ENCODE assay signal across 12 cellular contexts in the genomic region with DNA sequence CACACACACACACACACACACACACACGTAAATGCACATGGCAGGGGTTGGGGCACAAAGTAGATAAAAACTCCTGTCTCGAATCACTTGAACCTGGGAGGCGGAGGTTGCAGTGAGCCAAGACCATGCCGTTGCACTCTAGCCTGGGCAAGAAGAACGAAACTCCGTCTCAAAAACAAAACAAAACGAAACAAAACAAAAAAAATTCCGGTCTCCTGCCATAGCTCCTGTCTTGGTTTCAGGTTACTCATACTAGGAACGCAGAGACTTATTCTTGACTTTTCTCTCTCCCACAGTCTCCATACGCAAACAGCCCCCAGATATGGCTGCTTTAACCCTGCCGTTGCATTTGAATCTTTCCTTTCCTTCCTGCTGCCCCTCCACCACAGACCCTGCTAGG.
A peak's percentile ranks its signal among the peaks of the same experiment; 100 is the strongest.
DNase-seq lines count a peak whose midpoint lies in the region; ATAC-seq and TF ChIP-seq lines count a peak whose summit lies in the region.
"Had no signal": no experiment of that assay in that cellular context is flagged by ENCODE, and none has a peak within 500 bp of the region (broad histone marks: within the 10 kb centered on the region; RNA-seq: fewer than 3 reads in every experiment).

No MANE protein-coding gene starts in this region.

- peak; percentile 39 for DNase-seq in stimulated activated naive CD4-positive, alpha-beta T cell treated with Interleukin-2 at 50 U/mL for 16 hours (lab: John Stamatoyannopoulos, UW)
- no peak for DNase-seq in stimulated activated naive CD4-positive, alpha-beta T cell (lab: John Stamatoyannopoulos, UW)
- peak; percentile 27 for DNase-seq in central memory CD4-positive, alpha-beta T cell
- no peak for DNase-seq in SIG-M5 (lab: John Stamatoyannopoulos, UW)
- no peak for DNase-seq in stimulated activated CD8-positive, alpha-beta memory T cell treated with anti-CD3 and anti-CD28 coated beads, Interleukin-4, amount 100 ng/mL, for 48 hours
- DNase-seq in tibial artery = no peak
- DNase-seq: BE2C, left ventricle myocardium superior, NCI-H2029 treated with DMSO at 0.1 percent for 48 hours had no signal

- no peaks in the 10 kb centered on the region for H3K27me3 ChIP-seq in tibial artery
- H3K27me3 ChIP-seq: neutrophil had no signal

- H3K4me3 ChIP-seq in tibial artery = no peak overlapping the region

- peak; percentile 61 for ATAC-seq in HG03565 (IDR thresholded peaks at IDR 0.05; ENCODE audit: unreplicated experiment)
- ATAC-seq in GM18519 (IDR thresholded peaks at IDR 0.05; ENCODE audit: low FRiP score, unreplicated experiment) = no peak
- ATAC-seq: left ventricle myocardium superior had no signal

- intact Hi-C loops in tibial artery (cut with DNase I; ENCODE audit: low total_unique reads) = no loop called here

- H3K27ac ChIP-seq in tibial artery = no peak overlapping the region
- H3K27ac ChIP-seq: neutrophil had no signal

- TF ChIP-seq CTCF in tibial artery (IDR thresholded peaks at IDR 0.05) = no peak

- no peaks in the 10 kb centered on the region for H3K9me3 ChIP-seq in tibial artery
- H3K9me3 ChIP-seq: BE2C, neutrophil had no signal

- H3K4me1 ChIP-seq in tibial artery = no peaks in the 10 kb centered on the region
- H3K4me1 ChIP-seq: BE2C had no signal

- no peaks in the 10 kb centered on the region for H3K36me3 ChIP-seq in tibial artery
- H3K36me3 ChIP-seq: BE2C, neutrophil had no signal

Comparison
In these comparisons a context has a peak if more than half of its experiments do, and no peak if none do; other contexts are left out.
1. DNase-seq: peak in stimulated activated naive CD4-positive, alpha-beta T cell treated with Interleukin-2 at 50 U/mL for 16 hours (single experiment) and central memory CD4-positive, alpha-beta T cell (single experiment); none in stimulated activated naive CD4-positive, alpha-beta T cell (0 of 6), SIG-M5 (single experiment), stimulated activated CD8-positive, alpha-beta memory T cell treated with anti-CD3 and anti-CD28 coated beads, Interleukin-4, amount 100 ng/mL, for 48 hours (single experiment) and tibial artery (0 of 2).